ENCODE assay signal across 12 cellular contexts in genomic region chr2:9763356-9764152, GRCh38.
DNase-seq lines count a peak whose midpoint lies in the region; ATAC-seq and TF ChIP-seq lines count a peak whose summit lies in the region.
"Had no signal": no experiment of that assay in that cellular context is flagged by ENCODE, and none has a peak within 500 bp of the region (broad histone marks: within the 10 kb centered on the region; RNA-seq: fewer than 3 reads in every experiment).

No MANE protein-coding gene starts in this region.

- peak; percentile 54 for DNase-seq in activated CD4-positive, alpha-beta T cell treated with anti-CD3 and anti-CD28 coated beads for 48 hours
- no peak for DNase-seq in activated CD4-positive, alpha-beta T cell treated with anti-CD3 and anti-CD28 coated beads, Interleukin-2, amount 50 U/mL, for 1 hour
- peak; percentile 60 for DNase-seq in Daoy (ENCODE audit: low read depth)
- DNase-seq in RKO (ENCODE audit: low spot score), result peak; percentile 70
- DNase-seq in glomerular visceral epithelial cell (ENCODE audit: extremely low spot score), result peak; percentile 31
- DNase-seq in sigmoid colon, result no peak
- DNase-seq: amniotic stem cell, left colon, NCI-H1048, NCI-H82 had no signal

- TF ChIP-seq EP300 in sigmoid colon (IDR thresholded peaks at IDR 0.05), result no peak

- no peak for TF ChIP-seq POLR2A in sigmoid colon (IDR thresholded peaks at IDR 0.05)

- no peak overlapping the region for H3K27ac ChIP-seq in sigmoid colon

- intact Hi-C loops in sigmoid colon (cut with DNase I), result no loop called here

- H3K9me3 ChIP-seq in sigmoid colon, result no peaks in the 10 kb centered on the region

- H3K4me1 ChIP-seq in sigmoid colon, result no peaks in the 10 kb centered on the region

- no peak for TF ChIP-seq CTCF in sigmoid colon (IDR thresholded peaks at IDR 0.05)

- H3K36me3 ChIP-seq in sigmoid colon, result no peaks in the 10 kb centered on the region

- ATAC-seq in HG02763 (IDR thresholded peaks at IDR 0.05; ENCODE audit: unreplicated experiment) (no peak), HG03097 (IDR thresholded peaks at IDR 0.05; ENCODE audit: low FRiP score, unreplicated experiment) (no peak)
- ATAC-seq: left colon had no signal

- WGBS in sigmoid colon, 2 donors, result 72 to 86% methylated on average over 7 of the region's 7 CpGs

- H3K4me3 ChIP-seq in sigmoid colon, result no peak overlapping the region

- no peaks in the 10 kb centered on the region for H3K27me3 ChIP-seq in sigmoid colon

Comparison
In these comparisons a context has a peak if more than half of its experiments do, and no peak if none do; other contexts are left out.
1. DNase-seq: peak in activated CD4-positive, alpha-beta T cell treated with anti-CD3 and anti-CD28 coated beads for 48 hours (single experiment), Daoy (single experiment), RKO (single experiment) and glomerular visceral epithelial cell (single experiment); none in activated CD4-positive, alpha-beta T cell treated with anti-CD3 and anti-CD28 coated beads, Interleukin-2, amount 50 U/mL, for 1 hour (single experiment) and sigmoid colon (single experiment).